Comparison of ENCODE assay signal across 8 cellular contexts in the genomic region with DNA sequence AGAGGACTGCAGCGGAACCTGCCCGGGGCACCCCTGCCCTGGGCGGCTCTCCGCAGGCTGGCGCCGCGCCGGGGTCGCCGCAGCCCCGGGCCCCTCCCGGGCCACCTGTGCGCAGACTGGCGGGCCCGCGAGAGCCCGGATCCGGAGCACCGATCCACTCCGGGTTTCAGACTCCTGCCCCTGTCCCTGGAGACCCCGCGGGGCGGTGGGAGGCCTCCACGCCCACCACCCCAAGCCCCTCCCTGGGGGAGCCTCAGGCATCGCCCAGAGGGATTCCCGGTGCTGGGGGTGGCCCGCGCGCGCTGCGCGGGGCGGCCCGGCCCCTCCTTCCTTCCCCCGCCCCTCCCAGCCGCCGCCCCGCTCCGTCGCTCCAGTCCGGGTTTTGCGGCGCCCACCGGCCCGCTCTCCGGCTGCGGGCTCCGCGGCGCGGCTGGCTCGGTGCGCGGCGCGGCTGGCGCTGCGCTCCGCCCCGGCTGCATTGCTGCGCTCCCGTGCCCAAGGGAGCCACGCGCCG. TPM values are rescaled to one million over a fixed set of nuclear protein-coding genes. Genes with fewer than 3 reads are reported as not detected.
DNase-seq lines count a peak whose midpoint lies in the region; ATAC-seq and TF ChIP-seq lines count a peak whose summit lies in the region.

A gene (plus strand): TSS at position 476 of the 514 bp plus-strand sequence. CDS start 192 bp downstream, outside the sequence.

- no peak within 1 kb of the TSS for H3K27ac ChIP-seq in heart left ventricle
- H3K27ac ChIP-seq in left ventricle myocardium inferior (replicated peaks), result no peak within 1 kb of the TSS

- TF ChIP-seq CTCF in heart left ventricle (IDR thresholded peaks at IDR 0.05), result no peak
- TF ChIP-seq CTCF in left ventricle myocardium inferior (IDR thresholded peaks at IDR 0.05; ENCODE audit: borderline replicate concordance), result no peak

- ATAC-seq in heart left ventricle (peak in 1 of 4 donors; percentile 56), GM21423 (IDR thresholded peaks at IDR 0.05; ENCODE audit: unreplicated experiment) (no peak)

- WGBS in heart left ventricle, 4 donors, result 0 to 1% (median 0%) methylated on average over 9 to 65 of the region's 65 CpGs

- H3K9me3 ChIP-seq in heart left ventricle, result no peaks in the 10 kb centered on the region
- H3K9me3 ChIP-seq in left ventricle myocardium inferior (replicated peaks), result no peaks in the 10 kb centered on the region

- H3K27me3 ChIP-seq in heart left ventricle (peaks cover 34 to 82% (median 53%) of the 10 kb centered on the region in 9 donors), left ventricle myocardium inferior (ENCODE audit: low read depth) (peaks cover 95% of the 10 kb centered on the region)

- H3K36me3 ChIP-seq in heart left ventricle, result no peaks in the 10 kb centered on the region
- H3K36me3 ChIP-seq in left ventricle myocardium inferior, result no peaks in the 10 kb centered on the region

- DNase-seq in heart left ventricle (peak in 1 of 5 donors; percentile 28), cardiac septum (ENCODE audit: low spot score) (no peak), OCI-M1 (lab: John Stamatoyannopoulos, UW) (peak; percentile 60), left ventricle myocardium inferior (peak; percentile 24), T1000 (lab: John Stamatoyannopoulos, UW) (no peak)
- peak; percentile 60 for DNase-seq in activated naive CD4-positive, alpha-beta T cell treated with Interleukin-2 at 50 U/mL for 16 hours
- DNase-seq in stimulated activated CD4-positive, alpha-beta T cell treated with anti-CD3 and anti-CD28 coated beads, Interleukin-12 subunit alpha, Interleukin-12 subunit beta, amount 100 ng/mL, for 24 hours (ENCODE audit: low read depth in 2 of 2), result peak; percentile 15 to 45

- H3K4me1 ChIP-seq in heart left ventricle, result peaks cover 0 to 22% (median 10%) of the 10 kb centered on the region in 12 donors
- H3K4me1 ChIP-seq in left ventricle myocardium inferior, result peaks cover 18% of the 10 kb centered on the region

- intact Hi-C loops in heart left ventricle (cut with DNase I) (loop anchor here in 1 of 10 donors (10.0 kb wide), 1 partner anchor 145 kb away; no protein-coding TSS in a partner anchor), cardiac septum (cut with DNase I) (no loop called here), left ventricle myocardium inferior (cut with micrococcal nuclease) (no loop called here)

- no peak for TF ChIP-seq POLR2A in heart left ventricle (IDR thresholded peaks at IDR 0.05)

- peak within 1 kb of the TSS; percentile 7 to 51 (median 36) for H3K4me3 ChIP-seq in heart left ventricle
- peak within 1 kb of the TSS; percentile 58 for H3K4me3 ChIP-seq in left ventricle myocardium inferior

RNA-seq across cellular contexts. Expression of the gene that starts here (rescaled TPM):
- under 1 TPM in 4 of 9 donors, not detected in 5; 0.09 to 0.43 (median 0.20) TPM for total RNA-seq in heart left ventricle
- polyA plus RNA-seq in heart left ventricle, result not detected
- 0.05 TPM for total RNA-seq in cardiac septum
- total RNA-seq in left ventricle myocardium inferior, result not detected

Comparison
In these comparisons a context has a peak if more than half of its experiments do, and no peak if none do; other contexts are left out.
1. Peak in DNase-seq and H3K4me3 ChIP-seq in left ventricle myocardium inferior; RNA of the gene not detected or under 1 TPM.
2. DNase-seq: peak in OCI-M1 (single experiment), activated naive CD4-positive, alpha-beta T cell treated with Interleukin-2 at 50 U/mL for 16 hours (single experiment) and stimulated activated CD4-positive, alpha-beta T cell treated with anti-CD3 and anti-CD28 coated beads, Interleukin-12 subunit alpha, Interleukin-12 subunit beta, amount 100 ng/mL, for 24 hours (2 of 2); none in cardiac septum (single experiment) and T1000 (single experiment).